7 cellular contexts compared by ENCODE assay signal in the genomic region with DNA sequence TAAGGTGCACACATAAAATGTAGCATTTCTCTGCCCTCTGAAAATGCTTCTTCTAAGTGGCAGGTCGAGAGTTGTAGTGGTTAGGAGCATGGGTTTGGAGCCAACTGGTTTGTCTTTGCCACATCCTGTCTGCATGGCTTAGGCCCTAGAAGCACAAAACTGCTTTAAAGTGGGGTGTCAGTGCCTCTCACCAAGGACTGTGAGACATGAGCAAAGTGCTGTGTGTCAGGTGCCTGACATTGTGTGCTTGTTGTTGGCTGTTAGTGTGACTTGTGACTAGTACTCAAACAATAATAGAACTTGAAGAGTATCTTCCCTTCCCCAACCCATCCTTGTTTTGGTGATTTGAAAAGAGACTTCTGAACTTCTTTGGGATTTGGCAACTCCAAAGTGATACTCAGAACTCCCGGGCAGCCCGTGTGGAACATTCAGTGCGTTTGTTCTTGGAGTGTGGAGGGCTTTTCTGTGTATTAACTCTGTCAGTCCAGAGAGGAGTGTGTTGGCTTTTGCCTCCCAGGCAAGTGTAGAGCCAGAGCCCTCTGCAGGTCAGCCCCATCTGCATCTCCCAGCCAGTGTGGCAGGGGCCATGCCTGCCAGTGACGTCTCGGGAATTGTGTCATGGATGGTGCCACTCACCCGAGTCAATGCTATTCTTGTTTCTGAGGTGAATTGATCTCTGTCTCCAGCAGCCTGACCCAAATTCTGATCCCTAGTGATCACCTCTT. TPM values are rescaled to one million over a fixed set of nuclear protein-coding genes. Genes with fewer than 3 reads are reported as not detected.
DNase-seq lines count a peak whose midpoint lies in the region; TF ChIP-seq lines count a peak whose summit lies in the region.

No MANE protein-coding gene starts in this region.

- H2AFZ ChIP-seq in H9 (ENCODE audit: low read length): no peak overlapping the region

- H3K9me3 Mint-ChIP-seq in H9: no peaks in the 10 kb centered on the region

- no peak overlapping the region for H4K8ac ChIP-seq in H9 (replicated peaks; ENCODE audit: insufficient read length, low read depth, low read length)

- H2BK15ac ChIP-seq in H9 (ENCODE audit: low read depth, low read length): no peak overlapping the region

- TF ChIP-seq CTCF in H9 (conservative IDR thresholded peaks at IDR 0.05): no peak

- no peak overlapping the region for H3K56ac ChIP-seq in H9 (ENCODE audit: insufficient read length, low read depth, low read length)

- H3K4me3 Mint-ChIP-seq in H9: no peak overlapping the region

- no peak overlapping the region for H3K4me2 ChIP-seq in H9 (ENCODE audit: insufficient read depth, insufficient read length, low read length)

- no peak overlapping the region for H2BK120ac ChIP-seq in H9 (ENCODE audit: low read depth, low read length, poor library complexity, severe bottlenecking)

- peaks cover under 1 to 15% (median 10%) of the 10 kb centered on the region in 3 experiments; a peak in 5 of 7 replicates for H3K36me3 Mint-ChIP-seq in H9 (ENCODE audit: insufficient read depth in 1 of 3, low read depth in 3 of 3)

- peak overlapping the region in 2 of 3 experiments; percentile 54 to 63; a peak in 2 of 7 replicates for H3K27ac Mint-ChIP-seq in H9

- H3K79me2 ChIP-seq in H9 (ENCODE audit: insufficient read depth, low read length): 0 out of 2 replicates have a peak, but pooled peaks cover 2% of the 10 kb centered on the region

- H3K27me3 Mint-ChIP-seq in H9 (ENCODE audit: low read depth): no peaks in the 10 kb centered on the region

- no peak overlapping the region for H3T11ph ChIP-seq in H9 (ENCODE audit: low read length)

- H3K14ac ChIP-seq in H9 (ENCODE audit: insufficient read depth, low read length): no peak overlapping the region

- no peaks in the 10 kb centered on the region for H3K79me1 ChIP-seq in H9 (ENCODE audit: insufficient read depth, low read depth, low read length, poor library complexity, severe bottlenecking)

- H3K23me2 ChIP-seq in H9 (ENCODE audit: insufficient read length, low read depth, low read length, poor library complexity, severe bottlenecking): no peaks in the 10 kb centered on the region

- H3K27ac ChIP-seq in H9 (ENCODE audit: insufficient read length, low read depth, low read length) (no peak overlapping the region), temporal lobe (ENCODE audit: low read depth, low read length) (peak overlapping the region; percentile 91)

- H2BK20ac ChIP-seq in H9 (ENCODE audit: low read depth, low read length, poor library complexity, severe bottlenecking): no peak overlapping the region

- no peak overlapping the region for H3K4ac ChIP-seq in H9 (ENCODE audit: low read depth, low read length)

- no peak overlapping the region for H2BK5ac ChIP-seq in H9 (ENCODE audit: insufficient read length, low read length)

- no peak for DNase-seq in H9
- DNase-seq in T-helper 9 cell: peak; percentile 32
- peak; percentile 88 for DNase-seq in globus pallidus (ENCODE audit: low spot score)
- no peak for DNase-seq in NOMO-1 treated with DMSO at 0.1 percent for 48 hours (lab: John Stamatoyannopoulos, UW; ENCODE audit: unreplicated experiment)
- no peak for DNase-seq in NCI-H524 treated with DMSO at 0.1 percent for 48 hours (lab: John Stamatoyannopoulos, UW)
- DNase-seq in SHP77 treated with DMSO at 0.1 percent for 48 hours (lab: John Stamatoyannopoulos, UW): no peak

- H4K20me1 ChIP-seq in H9 (ENCODE audit: control insufficient read depth, insufficient read depth, insufficient read length): no peaks in the 10 kb centered on the region

- H2AK5ac ChIP-seq in H9 (ENCODE audit: insufficient read length, low read length): no peak overlapping the region

- H3K4me1 Mint-ChIP-seq in H9: peaks cover 21 to 26% of the 10 kb centered on the region in 2 experiments

- H4K5ac ChIP-seq in H9 (ENCODE audit: insufficient read length, low read depth, low read length): no peak overlapping the region

- H3K23ac ChIP-seq in H9 (ENCODE audit: insufficient read length, low read depth, low read length): no peak overlapping the region

- H2BK12ac ChIP-seq in H9 (ENCODE audit: insufficient read length, low read depth, low read length): no peak overlapping the region

- H3K18ac ChIP-seq in H9 (ENCODE audit: insufficient read length, low read depth, low read length): no peak overlapping the region

- H3K27me3 ChIP-seq in H9 (ENCODE audit: insufficient read depth, low read length): no peaks in the 10 kb centered on the region

- H4K91ac ChIP-seq in H9 (ENCODE audit: insufficient read length, low read depth, low read length): no peak overlapping the region

- H3K9ac ChIP-seq in H9 (ENCODE audit: extremely low read depth, insufficient read length, low read length): no peak overlapping the region

- H3K9me3 ChIP-seq in H9 (ENCODE audit: control insufficient read depth, low read depth, low read length): no peaks in the 10 kb centered on the region

- peaks cover 10% of the 10 kb centered on the region; the same call in 1 of the 2 replicates for H3K4me1 ChIP-seq in H9 (ENCODE audit: insufficient read depth, low read length)

- WGBS in H9 (ENCODE audit: extremely low coverage, insufficient read length, low lambda C conversion rate): no CpG with 5 or more reads among the region's 7 CpGs

RNA-seq across cellular contexts. Expression of a gene that starts 5.0 kb away (rescaled TPM):
- total RNA-seq in H9 (2021) (25.7 and 31.6 TPM in 2 replicates), temporal lobe (59.7 TPM)

Comparison
In these comparisons a context has a peak if more than half of its experiments do, and no peak if none do; other contexts are left out.
1. DNase-seq: peak in T-helper 9 cell (single experiment) and globus pallidus (single experiment); none in H9 (single experiment), NOMO-1 treated with DMSO at 0.1 percent for 48 hours (single experiment), NCI-H524 treated with DMSO at 0.1 percent for 48 hours (single experiment) and SHP77 treated with DMSO at 0.1 percent for 48 hours (single experiment).